ENCODE assay signal across 1 cellular context in genomic region chr12:12999276-12999958, GRCh38.
TF ChIP-seq lines count a peak whose summit lies in the region.

No MANE protein-coding gene starts in this region.

TF ChIP-seq in GM12878, 131 proteins besides CTCF, POLR2A, EP300 and RAD21:
- TF ChIP-seq SIN3A (IDR thresholded peaks at IDR 0.05; ENCODE audit: low read depth, low read length) (no peak), RCOR1 (conservative IDR thresholded peaks at IDR 0.05; ENCODE audit: low read depth, low read length) (no peak), NKRF (conservative IDR thresholded peaks at IDR 0.05) (no peak), YY1 (IDR thresholded peaks at IDR 0.05; ENCODE audit: low read depth, low read length) (no peak), RFX5 (IDR thresholded peaks at IDR 0.05; ENCODE audit: low read depth, low read length) (no peak), SIX5 (IDR thresholded peaks at IDR 0.05; ENCODE audit: low read depth, low read length, severe bottlenecking) (no peak), NFXL1 (IDR thresholded peaks at IDR 0.05; ENCODE audit: borderline replicate concordance) (no peak), CBFB (IDR thresholded peaks at IDR 0.05; ENCODE audit: low read depth) (no peak), ZNF217 (IDR thresholded peaks at IDR 0.05) (no peak), FOS (IDR thresholded peaks at IDR 0.05; ENCODE audit: borderline replicate concordance, extremely low read depth, insufficient read length) (no peak), ZBTB33 (IDR thresholded peaks at IDR 0.05) (no peak), SP1 (IDR thresholded peaks at IDR 0.05; ENCODE audit: low read depth, low read length) (no peak)
